ENCODE assay signal across 20 cellular contexts in genomic region chr4:89009107-89009506, GRCh38. TPM values are rescaled to one million over a fixed set of nuclear protein-coding genes. Genes with fewer than 3 reads are reported as not detected.
DNase-seq lines count a peak whose midpoint lies in the region; ATAC-seq and TF ChIP-seq lines count a peak whose summit lies in the region.
"Had no signal": no experiment of that assay in that cellular context is flagged by ENCODE, and none has a peak within 500 bp of the region (broad histone marks: within the 10 kb centered on the region; RNA-seq: fewer than 3 reads in every experiment).

No MANE protein-coding gene starts in this region.

- no peak for TF ChIP-seq POLR2A in body of pancreas (IDR thresholded peaks at IDR 0.05)

- H3K27ac Mint-ChIP-seq in CD8-positive, alpha-beta memory T cell: no peak overlapping the region
- no peak overlapping the region for H3K27ac Mint-ChIP-seq in stimulated activated naive CD8-positive, alpha-beta T cell treated with anti-CD3 and anti-CD28 coated beads, Interleukin-15, amount 100 ng/mL, for 72 hours
- H3K27ac Mint-ChIP-seq: activated naive CD4-positive, alpha-beta T cell treated with anti-CD3 and anti-CD28 coated beads, Interleukin-2, amount 50 U/mL, for 72 hours; CD4-positive, alpha-beta memory T cell; T-helper 1 cell treated with Interleukin-12 subunit alpha and Interleukin-12 subunit beta and Interleukin-4 antibody, amounts not matched to agents 30 μg/mL and 1 μg/mL, for 36 hours had no signal

- ATAC-seq in GM19438 (IDR thresholded peaks at IDR 0.05; ENCODE audit: low read depth, unreplicated experiment) (peak; percentile 91), HG03175 (IDR thresholded peaks at IDR 0.05; ENCODE audit: unreplicated experiment) (peak; percentile 75), body of pancreas (peak; percentile 55)
- no peak for ATAC-seq in stimulated activated naive CD8-positive, alpha-beta T cell treated with anti-CD3 and anti-CD28 coated beads, Interleukin-15, amount 100 ng/mL, for 72 hours
- ATAC-seq: activated naive CD4-positive, alpha-beta T cell treated with anti-CD3 and anti-CD28 coated beads, Interleukin-2, amount 50 U/mL, for 72 hours had no signal

- TF ChIP-seq CTCF in body of pancreas (IDR thresholded peaks at IDR 0.05): no peak

- H3K4me1 ChIP-seq in CD8-positive, alpha-beta memory T cell (ENCODE audit: insufficient read depth, low read length): no peaks in the 10 kb centered on the region
- peaks cover 28% of the 10 kb centered on the region for H3K4me1 ChIP-seq in body of pancreas
- H3K4me1 ChIP-seq: right atrium auricular region had no signal

- CTCF ChIA-PET in CD8-positive, alpha-beta memory T cell (lab: Charles Lee): interaction anchor here (1.8 kb wide), 1 partner anchor 15 kb away, joined by 4 read pairs; no protein-coding TSS in a partner anchor

- 51 to 57% methylated on average over 3 of the region's 3 CpGs for WGBS in body of pancreas, 2 donors

- no peak overlapping the region for H3K4me3 Mint-ChIP-seq in CD8-positive, alpha-beta memory T cell
- no peak overlapping the region for H3K4me3 Mint-ChIP-seq in stimulated activated naive CD8-positive, alpha-beta T cell treated with anti-CD3 and anti-CD28 coated beads, Interleukin-15, amount 100 ng/mL, for 72 hours
- H3K4me3 Mint-ChIP-seq: CD4-positive, alpha-beta memory T cell; neural crest cell; T-helper 1 cell treated with Interleukin-12 subunit alpha and Interleukin-12 subunit beta and Interleukin-4 antibody, amounts not matched to agents 30 μg/mL and 1 μg/mL, for 36 hours had no signal

- H3K9me3 ChIP-seq in CD8-positive, alpha-beta memory T cell (ENCODE audit: low read length): no peaks in the 10 kb centered on the region
- no peaks in the 10 kb centered on the region for H3K9me3 ChIP-seq in body of pancreas
- H3K9me3 ChIP-seq: right atrium auricular region had no signal

- POLR2A ChIA-PET in CD8-positive, alpha-beta memory T cell (lab: Charles Lee): no interaction called here

- no peak for DNase-seq in CD8-positive, alpha-beta memory T cell
- no peak for DNase-seq in body of pancreas
- no peak for DNase-seq in activated CD8-positive, alpha-beta memory T cell treated with anti-CD3 and anti-CD28 coated beads, Interleukin-2, amount 50 U/mL, for 4 hours
- DNase-seq in T-helper 2 cell: no peak
- no peak for DNase-seq in activated T-cell treated with anti-CD3 and anti-CD28 coated beads, Interleukin-2, amount 50 U/mL, for 48 hours
- DNase-seq in stimulated activated naive CD8-positive, alpha-beta T cell treated with anti-CD3 and anti-CD28 coated beads, Interleukin-15, amount 100 ng/mL, for 72 hours: no peak
- DNase-seq: activated CD4-positive, alpha-beta T cell treated with anti-CD3 and anti-CD28 coated beads for 4 hours; activated T-cell treated with anti-CD3 and anti-CD28 coated beads for 4 hours; CD4-positive, alpha-beta memory T cell; foreskin fibroblast; KG1; NCI-H187; NCI-H69; stimulated activated CD4-positive, alpha-beta T cell treated with anti-CD3 and anti-CD28 coated beads, Interleukin-2, amount 100 ng/mL, for 48 hours had no signal

- H3K4me1 Mint-ChIP-seq in CD8-positive, alpha-beta memory T cell: no peaks in the 10 kb centered on the region
- no peaks in the 10 kb centered on the region for H3K4me1 Mint-ChIP-seq in stimulated activated naive CD8-positive, alpha-beta T cell treated with anti-CD3 and anti-CD28 coated beads, Interleukin-15, amount 100 ng/mL, for 72 hours
- H3K4me1 Mint-ChIP-seq: CD4-positive, alpha-beta memory T cell; neural crest cell had no signal

- peaks cover 0 to 3% (median 0%) of the 10 kb centered on the region in 5 donors for H3K9me3 Mint-ChIP-seq in CD8-positive, alpha-beta memory T cell
- no peaks in the 10 kb centered on the region for H3K9me3 Mint-ChIP-seq in stimulated activated naive CD8-positive, alpha-beta T cell treated with anti-CD3 and anti-CD28 coated beads, Interleukin-15, amount 100 ng/mL, for 72 hours
- H3K9me3 Mint-ChIP-seq: activated naive CD4-positive, alpha-beta T cell treated with anti-CD3 and anti-CD28 coated beads, Interleukin-2, amount 50 U/mL, for 72 hours had no signal

- H3K27me3 ChIP-seq in CD8-positive, alpha-beta memory T cell (ENCODE audit: insufficient read depth, low read length, poor library complexity, severe bottlenecking): no peaks in the 10 kb centered on the region
- H3K27me3 ChIP-seq in body of pancreas: no peaks in the 10 kb centered on the region
- H3K27me3 ChIP-seq: right atrium auricular region had no signal

- intact Hi-C loops in body of pancreas (cut with DNase I): no loop called here

- no peaks in the 10 kb centered on the region for H3K36me3 ChIP-seq in CD8-positive, alpha-beta memory T cell (ENCODE audit: insufficient read depth, low read length)
- H3K36me3 ChIP-seq in body of pancreas (replicated peaks in 1 of 2; ENCODE audit: insufficient read depth in 1 of 2, low read depth in 2 of 2): no peaks in the 10 kb centered on the region
- H3K36me3 ChIP-seq: right atrium auricular region had no signal

- H3K27me3 Mint-ChIP-seq in CD8-positive, alpha-beta memory T cell: peaks cover 8 to 12% of the 10 kb centered on the region in 2 donors
- H3K27me3 Mint-ChIP-seq in stimulated activated naive CD8-positive, alpha-beta T cell treated with anti-CD3 and anti-CD28 coated beads, Interleukin-15, amount 100 ng/mL, for 72 hours: peaks cover 20% of the 10 kb centered on the region
- H3K27me3 Mint-ChIP-seq: CD4-positive, alpha-beta memory T cell had no signal

- H3K4me3 ChIP-seq in CD8-positive, alpha-beta memory T cell (ENCODE audit: low read length): no peak overlapping the region
- no peak overlapping the region for H3K4me3 ChIP-seq in body of pancreas
- H3K4me3 ChIP-seq: right atrium auricular region had no signal

- H3K36me3 Mint-ChIP-seq in CD8-positive, alpha-beta memory T cell: no peaks in the 10 kb centered on the region
- H3K36me3 Mint-ChIP-seq: activated naive CD4-positive, alpha-beta T cell treated with anti-CD3 and anti-CD28 coated beads, Interleukin-2, amount 50 U/mL, for 72 hours; CD4-positive, alpha-beta memory T cell had no signal

- peak overlapping the region; percentile 53 for H3K27ac ChIP-seq in CD8-positive, alpha-beta memory T cell (ENCODE audit: low read depth, low read length)
- peak overlapping the region in 2 of 4 donors; percentile 53 to 65 for H3K27ac ChIP-seq in body of pancreas
- H3K27ac ChIP-seq: right atrium auricular region had no signal

RNA-seq across cellular contexts. Expression of gene FAM13A, which starts 47.9 kb away (rescaled TPM):
- 1 to 10 TPM; 1.4 TPM for total RNA-seq in CD8-positive, alpha-beta memory T cell
- 1.6 TPM for polyA plus RNA-seq in CD8-positive, alpha-beta memory T cell
- 10 to 100 TPM; 59.1 to 64.3 TPM for total RNA-seq in body of pancreas

Comparison
In these comparisons a context has a peak if more than half of its experiments do, and no peak if none do; other contexts are left out.
1. RNA of gene FAM13A, which starts 47.9 kb away (total RNA-seq): 59.1 to 64.3 TPM in body of pancreas; 1.4 TPM in CD8-positive, alpha-beta memory T cell; every median in the first group is over 10 times any median in the second.